7 cellular contexts compared by ENCODE assay signal in genomic region chrX:74238771-74239170, GRCh38.
"Had no signal": no experiment of that assay in that cellular context is flagged by ENCODE, and none has a peak within 500 bp of the region (broad histone marks: within the 10 kb centered on the region; RNA-seq: fewer than 3 reads in every experiment).

No MANE protein-coding gene starts in this region.

- H3K27ac Mint-ChIP-seq: IgD-negative memory B cell had no signal

- FAIRE-seq: HTR-8/SVneo, K562 had no signal

- H3K4me3 ChIP-seq: K562 had no signal

- H3K9me3 Mint-ChIP-seq: IgD-negative memory B cell had no signal

- H3K36me3 Mint-ChIP-seq: IgD-negative memory B cell had no signal

- ATAC-seq: K562 had no signal

- H3K27ac ChIP-seq: HL-60 had no signal

- DNase-seq: IMR-90, KBM-7, KG1 had no signal

- H3K4me3 Mint-ChIP-seq: IgD-negative memory B cell had no signal
